29 cellular contexts compared by ENCODE assay signal in genomic region chr13:27065582-27065981, GRCh38.
"Had no signal": no experiment of that assay in that cellular context is flagged by ENCODE, and none has a peak within 500 bp of the region (broad histone marks: within the 10 kb centered on the region; RNA-seq: fewer than 3 reads in every experiment).

No MANE protein-coding gene starts in this region.

- H3K4me3 Mint-ChIP-seq: activated B cell treated with CpG ODN at 0.5 μM for 24 hours; activated T-helper 1 cell treated with anti-CD3 and anti-CD28 coated beads, Interleukin-12 subunit alpha, Interleukin-12 subunit beta, Interleukin-2, Interleukin-4 antibody, amounts not matched to agents 30 ng/mL and 10 ng/mL and 1 ng/mL, durations not matched to agents 14 hours and 24 hours and 36 hours; naive thymus-derived CD4-positive, alpha-beta T cell; stimulated activated naive B cell treated with anti-CD40 and anti-IgM and Interleukin-4, amounts not matched to agents 10 μg/mL and 1 μg/mL and 100 μg/mL, for 72 hours had no signal

- H3K4me1 Mint-ChIP-seq: activated B cell treated with CpG ODN at 0.5 μM for 24 hours had no signal

- H3K27me3 ChIP-seq: brain microvascular endothelial cell, dorsolateral prefrontal cortex, gastrocnemius medialis, stomach, thyroid gland, upper lobe of left lung, vagina had no signal

- H3K4me3 ChIP-seq: coronary artery, dorsolateral prefrontal cortex, gastrocnemius medialis, skin epidermis, stomach, thyroid gland, upper lobe of left lung, vagina had no signal

- DNase-seq: activated B cell treated with CpG ODN at 0.5 μM for 24 hours; activated gamma-delta T cell; activated naive CD4-positive, alpha-beta T cell treated with anti-CD3 and anti-CD28 coated beads, Interleukin-2, amount 50 U/mL, for 16 hours; activated T-cell treated with anti-CD3 and anti-CD28 coated beads for 4 hours; amniotic stem cell; brain microvascular endothelial cell; dorsolateral prefrontal cortex; effector memory CD4-positive, alpha-beta T cell; erythroblast; gastrocnemius medialis; glutamatergic neuron; mammary epithelial cell; midbrain; naive thymus-derived CD4-positive, alpha-beta T cell; posterior cingulate gyrus; stimulated activated CD4-positive, alpha-beta T cell treated with anti-CD3 and anti-CD28 coated beads, Interleukin-4, amount 100 ng/mL, for 4 hours; stimulated activated CD8-positive, alpha-beta memory T cell treated with anti-CD3 and anti-CD28 coated beads, Interleukin-4, amount 100 ng/mL, for 48 hours; stimulated activated naive B cell treated with anti-CD40 and anti-IgM and Interleukin-4, amounts not matched to agents 10 μg/mL and 1 μg/mL and 100 μg/mL, for 72 hours; stomach; T-helper 2 cell; thyroid gland; upper lobe of left lung had no signal

- H3K4me1 ChIP-seq: gastrocnemius medialis, stomach, vagina had no signal

- H3K27ac Mint-ChIP-seq: activated B cell treated with CpG ODN at 0.5 μM for 24 hours; activated T-helper 1 cell treated with anti-CD3 and anti-CD28 coated beads, Interleukin-12 subunit alpha, Interleukin-12 subunit beta, Interleukin-2, Interleukin-4 antibody, amounts not matched to agents 30 ng/mL and 10 ng/mL and 1 ng/mL, durations not matched to agents 14 hours and 24 hours and 36 hours; stimulated activated naive B cell treated with anti-CD40 and anti-IgM and Interleukin-4, amounts not matched to agents 10 μg/mL and 1 μg/mL and 100 μg/mL, for 72 hours had no signal

- H3K9me3 ChIP-seq: gastrocnemius medialis, thyroid gland, vagina had no signal

- FAIRE-seq: astrocyte, islet of Langerhans had no signal

- ATAC-seq: gastrocnemius medialis; naive thymus-derived CD4-positive, alpha-beta T cell; sciatic nerve; stimulated activated naive B cell treated with anti-CD40 and anti-IgM and Interleukin-4, amounts not matched to agents 10 μg/mL and 1 μg/mL and 100 μg/mL, for 72 hours had no signal

- H3K9me3 Mint-ChIP-seq: activated T-helper 1 cell treated with anti-CD3 and anti-CD28 coated beads, Interleukin-12 subunit alpha, Interleukin-12 subunit beta, Interleukin-2, Interleukin-4 antibody, amounts not matched to agents 30 ng/mL and 10 ng/mL and 1 ng/mL, durations not matched to agents 14 hours and 24 hours and 36 hours had no signal

- H3K27ac ChIP-seq: brain microvascular endothelial cell, coronary artery, dorsolateral prefrontal cortex, gastrocnemius medialis, skin epidermis, stomach, thyroid gland, upper lobe of left lung, vagina had no signal

- H3K27me3 Mint-ChIP-seq: activated B cell treated with CpG ODN at 0.5 μM for 24 hours; naive thymus-derived CD4-positive, alpha-beta T cell; stimulated activated naive B cell treated with anti-CD40 and anti-IgM and Interleukin-4, amounts not matched to agents 10 μg/mL and 1 μg/mL and 100 μg/mL, for 72 hours had no signal
